In genomic region chr7:5773661-5774086, GRCh38 we compare ENCODE assay signal across 8 cellular contexts. TPM values are rescaled to one million over a fixed set of nuclear protein-coding genes. Genes with fewer than 3 reads are reported as not detected.
DNase-seq lines count a peak whose midpoint lies in the region; ATAC-seq and TF ChIP-seq lines count a peak whose summit lies in the region.

No MANE protein-coding gene starts in this region.

- no peak for ATAC-seq in WTC11
- ATAC-seq in HG03521 (IDR thresholded peaks at IDR 0.05; ENCODE audit: unreplicated experiment) = no peak
- ATAC-seq in HG02938 (IDR thresholded peaks at IDR 0.05; ENCODE audit: unreplicated experiment) = no peak

- H3K9me3 Mint-ChIP-seq in WTC11 = no peaks in the 10 kb centered on the region

- TF ChIP-seq CTCF in WTC11 (IDR thresholded peaks at IDR 0.05) (no peak), fibroblast of pulmonary artery (IDR thresholded peaks at IDR 0.05; ENCODE audit: low read length, missing control alignments) (no peak)

- H3K4me3 Mint-ChIP-seq in WTC11 = no peak overlapping the region

- peak; percentile 48 for DNase-seq in NOMO-1 treated with DMSO at 0.1 percent for 48 hours (lab: John Stamatoyannopoulos, UW; ENCODE audit: unreplicated experiment)
- DNase-seq in NOMO-1 treated with dmso at 0.1 percent for 144 hours (lab: John Stamatoyannopoulos, UW; ENCODE audit: unreplicated experiment) = no peak
- DNase-seq in WTC11 (ENCODE audit: low spot score) = no peak
- DNase-seq in fibroblast of pulmonary artery (ENCODE audit: low read depth) = peak; percentile 88
- DNase-seq in stimulated activated CD8-positive, alpha-beta memory T cell treated with anti-CD3 and anti-CD28 coated beads, Interleukin-7, amount 100 ng/mL, for 4 hours (ENCODE audit: low read depth in 2 of 2) = peak; percentile 13 to 35
- DNase-seq in NCI-H774 (lab: John Stamatoyannopoulos, UW) = no peak

- CTCF ChIA-PET in WTC11 (lab: Charles Lee) = no interaction called here

- H3K36me3 Mint-ChIP-seq in WTC11 = peaks cover 9% of the 10 kb centered on the region

- POLR2A ChIA-PET in WTC11 (lab: Charles Lee) = no interaction called here

- H3K27ac Mint-ChIP-seq in WTC11 = 0 out of 2 replicates have a peak overlapping the region, but pooled peaks have one; percentile 78

- H3K4me3 ChIP-seq in fibroblast of pulmonary artery (replicated peaks; ENCODE audit: low read depth, low read length) = no peak overlapping the region

- no peaks in the 10 kb centered on the region; the same call in 1 of the 2 replicates for H3K27me3 Mint-ChIP-seq in WTC11 (ENCODE audit: low read depth)

- H3K4me1 Mint-ChIP-seq in WTC11 = peaks cover 7% of the 10 kb centered on the region

TF ChIP-seq in WTC11, 78 proteins besides CTCF, POLR2A, EP300 and RAD21:
- no peak for TF ChIP-seq ZBTB43 (CRISPR knock-in tag; IDR thresholded peaks at IDR 0.05)
- no peak for TF ChIP-seq CREM (CRISPR knock-in tag; IDR thresholded peaks at IDR 0.05)
- TF ChIP-seq ZNF512 (CRISPR knock-in tag; IDR thresholded peaks at IDR 0.05; ENCODE audit: borderline replicate concordance) = no peak
- no peak for TF ChIP-seq RORB (CRISPR knock-in tag; IDR thresholded peaks at IDR 0.05)
- no peak for TF ChIP-seq ATF6 (CRISPR knock-in tag; IDR thresholded peaks at IDR 0.05)
- no peak for TF ChIP-seq PRDM15 (CRISPR knock-in tag; IDR thresholded peaks at IDR 0.05)
- TF ChIP-seq FOXP4 (CRISPR knock-in tag; IDR thresholded peaks at IDR 0.05) = no peak
- TF ChIP-seq STAT6 (CRISPR knock-in tag; conservative IDR thresholded peaks at IDR 0.05; ENCODE audit: low read depth) = no peak
- TF ChIP-seq ZNF423 (CRISPR knock-in tag; IDR thresholded peaks at IDR 0.05) = no peak
- TF ChIP-seq ETV6 (CRISPR knock-in tag; IDR thresholded peaks at IDR 0.05) = no peak

RNA-seq across cellular contexts. Expression of gene RNF216, which starts 7.8 kb away (rescaled TPM):
- 25.4 to 28.6 TPM (median 27.9 TPM) in 3 replicates for total RNA-seq in WTC11 (2021)

Comparison
In these comparisons a context has a peak if more than half of its experiments do, and no peak if none do; other contexts are left out.
1. DNase-seq: peak in NOMO-1 treated with DMSO at 0.1 percent for 48 hours (single experiment), fibroblast of pulmonary artery (single experiment) and stimulated activated CD8-positive, alpha-beta memory T cell treated with anti-CD3 and anti-CD28 coated beads, Interleukin-7, amount 100 ng/mL, for 4 hours (2 of 2); none in NOMO-1 treated with dmso at 0.1 percent for 144 hours (single experiment), WTC11 (single experiment) and NCI-H774 (single experiment).